9 cellular contexts compared by ENCODE assay signal in genomic region chr3:124492824-124493223, GRCh38.
DNase-seq lines count a peak whose midpoint lies in the region; ATAC-seq and TF ChIP-seq lines count a peak whose summit lies in the region.
"Had no signal": no experiment of that assay in that cellular context is flagged by ENCODE, and none has a peak within 500 bp of the region (broad histone marks: within the 10 kb centered on the region; RNA-seq: fewer than 3 reads in every experiment).

No MANE protein-coding gene starts in this region.

- BruUV-seq in OCI-LY7 (replicated peaks; lab: Mats Ljungman, UMichigan): no TSS peak

- H4K91ac ChIP-seq in H9 (ENCODE audit: insufficient read length, low read depth, low read length): no peak overlapping the region

- H3K9me3 Mint-ChIP-seq in H9: no peaks in the 10 kb centered on the region
- no peaks in the 10 kb centered on the region for H3K9me3 Mint-ChIP-seq in effector memory CD8-positive, alpha-beta T cell
- H3K9me3 Mint-ChIP-seq: stimulated activated naive CD8-positive, alpha-beta T cell treated with anti-CD3 and anti-CD28 coated beads, Interleukin-15, Interleukin-2, amounts not matched to agents 100 ng/mL and 50 ng/mL, for 24 hours had no signal

- no CpG with 5 or more reads among the region's 4 CpGs for WGBS in H9 (ENCODE audit: extremely low coverage, insufficient read length, low lambda C conversion rate)
- WGBS in psoas muscle, 3 donors: 92 to 97% (median 95%) methylated on average over 4 of the region's 4 CpGs

- H2AFZ ChIP-seq in H9 (ENCODE audit: low read length): no peak overlapping the region
- no peak overlapping the region for H2AFZ ChIP-seq in OCI-LY7 (ENCODE audit: low read length)
- no peak overlapping the region for H2AFZ ChIP-seq in fibroblast of lung (ENCODE audit: low read length)

- H4K20me1 ChIP-seq in H9 (ENCODE audit: control insufficient read depth, insufficient read depth, insufficient read length) (no peaks in the 10 kb centered on the region), OCI-LY7 (ENCODE audit: insufficient read depth, low read length) (no peaks in the 10 kb centered on the region), fibroblast of lung (ENCODE audit: control insufficient read depth, extremely low read depth, insufficient read depth, low read length) (no peaks in the 10 kb centered on the region)

- H4K8ac ChIP-seq in H9 (replicated peaks; ENCODE audit: insufficient read length, low read depth, low read length): no peak overlapping the region

- no peak overlapping the region for H3K9ac ChIP-seq in H9 (ENCODE audit: extremely low read depth, insufficient read length, low read length)
- no peak overlapping the region for H3K9ac ChIP-seq in fibroblast of lung (ENCODE audit: insufficient read depth, low read length)

- peak; percentile 54; the same call in 2 of the 3 replicates for TF ChIP-seq CTCF in H9 (conservative IDR thresholded peaks at IDR 0.05)
- TF ChIP-seq CTCF in OCI-LY7 (conservative IDR thresholded peaks at IDR 0.05; ENCODE audit: low read length): peak; percentile 65
- peak in 1 of 2 donors; percentile 23 for TF ChIP-seq CTCF in fibroblast of lung (conservative IDR thresholded peaks at IDR 0.05 in 1 of 2, IDR thresholded peaks at IDR 0.05 in 1 of 2; ENCODE audit: low read depth in 1 of 2, low read length in 2 of 2)
- peak; percentile 45 for TF ChIP-seq CTCF in psoas muscle (IDR thresholded peaks at IDR 0.05)

- H3K14ac ChIP-seq in H9 (ENCODE audit: insufficient read depth, low read length): no peak overlapping the region

- H3K4me3 Mint-ChIP-seq in H9: no peak overlapping the region
- no peak overlapping the region for H3K4me3 Mint-ChIP-seq in effector memory CD8-positive, alpha-beta T cell
- H3K4me3 Mint-ChIP-seq: stimulated activated naive CD8-positive, alpha-beta T cell treated with anti-CD3 and anti-CD28 coated beads, Interleukin-15, Interleukin-2, amounts not matched to agents 100 ng/mL and 50 ng/mL, for 24 hours had no signal

- CTCF ChIA-PET in OCI-LY7 (lab: Charles Lee; ENCODE audit: unreplicated experiment): no interaction called here

- no peak overlapping the region for H3K23ac ChIP-seq in H9 (ENCODE audit: insufficient read length, low read depth, low read length)

- no peak overlapping the region for H2BK12ac ChIP-seq in H9 (ENCODE audit: insufficient read length, low read depth, low read length)

- peaks cover 11 to 27% of the 10 kb centered on the region in 2 experiments for H3K4me1 Mint-ChIP-seq in H9
- H3K4me1 Mint-ChIP-seq in effector memory CD8-positive, alpha-beta T cell (ENCODE audit: low read depth in 2 of 2): peaks cover 0 to 2% of the 10 kb centered on the region in 2 donors

- no peaks in the 10 kb centered on the region for H3K23me2 ChIP-seq in H9 (ENCODE audit: insufficient read length, low read depth, low read length, poor library complexity, severe bottlenecking)

- no peaks in the 10 kb centered on the region for H3K79me1 ChIP-seq in H9 (ENCODE audit: insufficient read depth, low read depth, low read length, poor library complexity, severe bottlenecking)

- H3K27me3 ChIP-seq in H9 (ENCODE audit: insufficient read depth, low read length) (no peaks in the 10 kb centered on the region), fibroblast of lung (ENCODE audit: control insufficient read depth, insufficient read depth, low read length) (peaks cover 3% of the 10 kb centered on the region), psoas muscle (ENCODE audit: insufficient read depth in 3 of 3, low read length in 2 of 3) (no peaks in the 10 kb centered on the region)

- no peaks in the 10 kb centered on the region for H3K79me2 ChIP-seq in H9 (ENCODE audit: insufficient read depth, low read length)
- no peaks in the 10 kb centered on the region for H3K79me2 ChIP-seq in OCI-LY7 (ENCODE audit: insufficient read depth, low read depth, low read length)
- no peaks in the 10 kb centered on the region for H3K79me2 ChIP-seq in fibroblast of lung (ENCODE audit: control insufficient read depth, insufficient read depth, low read length)

- no peaks in the 10 kb centered on the region; the same call in 1 of the 2 replicates for H3K4me1 ChIP-seq in H9 (ENCODE audit: insufficient read depth, low read length)
- peaks cover 7% of the 10 kb centered on the region for H3K4me1 ChIP-seq in OCI-LY7 (ENCODE audit: insufficient read depth, low read length, poor library complexity, severe bottlenecking)
- H3K4me1 ChIP-seq in fibroblast of lung (ENCODE audit: control insufficient read depth, extremely low read depth, insufficient read depth, low read length): no peaks in the 10 kb centered on the region
- H3K4me1 ChIP-seq in psoas muscle: no peaks in the 10 kb centered on the region

- no peak overlapping the region for H2BK5ac ChIP-seq in H9 (ENCODE audit: insufficient read length, low read length)

- POLR2A ChIA-PET in OCI-LY7 (lab: Charles Lee): no interaction called here

- intact Hi-C loops in OCI-LY7 (cut with micrococcal nuclease; ENCODE audit: unreplicated experiment) (no loop called here), psoas muscle (cut with DNase I) (loop anchor here (2.0 to 5.0 kb wide), 2 partner anchors 64 to 68 kb away; no protein-coding TSS in a partner anchor)

- no peaks in the 10 kb centered on the region for H3K27me3 Mint-ChIP-seq in H9 (ENCODE audit: low read depth)
- peaks cover 14 to 47% of the 10 kb centered on the region in 2 donors for H3K27me3 Mint-ChIP-seq in effector memory CD8-positive, alpha-beta T cell

- H2BK15ac ChIP-seq in H9 (ENCODE audit: low read depth, low read length): no peak overlapping the region

- no peak overlapping the region for H3T11ph ChIP-seq in H9 (ENCODE audit: low read length)

- H2BK120ac ChIP-seq in H9 (ENCODE audit: low read depth, low read length, poor library complexity, severe bottlenecking): no peak overlapping the region

- H3K36me3 Mint-ChIP-seq in H9 (ENCODE audit: insufficient read depth in 1 of 3, low read depth in 3 of 3): no peaks in the 10 kb centered on the region; a peak in 2 of 7 replicates
- no peaks in the 10 kb centered on the region for H3K36me3 Mint-ChIP-seq in effector memory CD8-positive, alpha-beta T cell (ENCODE audit: insufficient read depth)

- peak; percentile 88 for DNase-seq in COLO829 (ENCODE audit: low spot score)
- peak; percentile 75 for DNase-seq in H9
- DNase-seq in OCI-LY7 (ENCODE audit: low spot score): peak; percentile 4
- peak; percentile 14 to 58 for DNase-seq in fibroblast of lung (ENCODE audit: low read depth in 2 of 2)
- DNase-seq in psoas muscle: no peak
- DNase-seq in effector memory CD8-positive, alpha-beta T cell: no peak
- DNase-seq in NCI-H2081 treated with DMSO at 0.1 percent for 48 hours (lab: John Stamatoyannopoulos, UW): no peak

- no peak overlapping the region for H3K4me2 ChIP-seq in H9 (ENCODE audit: insufficient read depth, insufficient read length, low read length)
- no peak overlapping the region for H3K4me2 ChIP-seq in OCI-LY7 (ENCODE audit: low read length)
- H3K4me2 ChIP-seq in fibroblast of lung (ENCODE audit: extremely low read depth, insufficient read depth, low read length): no peak overlapping the region

- H3K9me3 ChIP-seq in H9 (ENCODE audit: control insufficient read depth, low read depth, low read length) (no peaks in the 10 kb centered on the region), OCI-LY7 (ENCODE audit: low read length) (no peaks in the 10 kb centered on the region), fibroblast of lung (ENCODE audit: control insufficient read depth, insufficient read depth, low read depth, low read length) (no peaks in the 10 kb centered on the region), psoas muscle (no peaks in the 10 kb centered on the region)

- no peak overlapping the region for H3K18ac ChIP-seq in H9 (ENCODE audit: insufficient read length, low read depth, low read length)

- H3K4ac ChIP-seq in H9 (ENCODE audit: low read depth, low read length): no peak overlapping the region

- no peak overlapping the region; a peak in 2 of 7 replicates for H3K27ac Mint-ChIP-seq in H9
- no peak overlapping the region for H3K27ac Mint-ChIP-seq in effector memory CD8-positive, alpha-beta T cell
- H3K27ac Mint-ChIP-seq: stimulated activated naive CD8-positive, alpha-beta T cell treated with anti-CD3 and anti-CD28 coated beads, Interleukin-15, Interleukin-2, amounts not matched to agents 100 ng/mL and 50 ng/mL, for 24 hours had no signal

- no peak overlapping the region for H3K56ac ChIP-seq in H9 (ENCODE audit: insufficient read length, low read depth, low read length)

- H3K4me3 ChIP-seq in OCI-LY7 (ENCODE audit: low read depth, low read length, poor library complexity, severe bottlenecking) (no peak overlapping the region), fibroblast of lung (replicated peaks in 1 of 4; ENCODE audit: control extremely low read depth in 1 of 4, insufficient read depth in 1 of 4, low read depth in 3 of 4, low read length in 4 of 4) (no peak overlapping the region), psoas muscle (no peak overlapping the region)

- H3K36me3 ChIP-seq in OCI-LY7 (ENCODE audit: insufficient read depth, low read length) (no peaks in the 10 kb centered on the region), fibroblast of lung (ENCODE audit: control insufficient read depth, insufficient read depth, low read length) (no peaks in the 10 kb centered on the region), psoas muscle (ENCODE audit: insufficient read depth in 1 of 2, low read depth in 1 of 2) (peaks cover 0 to 4% of the 10 kb centered on the region in 2 donors)

- no peak overlapping the region for H2AK5ac ChIP-seq in H9 (ENCODE audit: insufficient read length, low read length)

- no peaks in the 10 kb centered on the region for H3K9me2 ChIP-seq in OCI-LY7 (ENCODE audit: insufficient read depth, low read length)

- H3K27ac ChIP-seq in H9 (ENCODE audit: insufficient read length, low read depth, low read length): no peak overlapping the region
- no peak overlapping the region for H3K27ac ChIP-seq in OCI-LY7 (ENCODE audit: low read depth, low read length, poor library complexity, severe bottlenecking)
- H3K27ac ChIP-seq in fibroblast of lung (ENCODE audit: insufficient read depth, low read length): no peak overlapping the region
- H3K27ac ChIP-seq in psoas muscle: no peak overlapping the region

- ATAC-seq in psoas muscle (peak; percentile 70 to 87 (median 84)), GM19452 (IDR thresholded peaks at IDR 0.05; ENCODE audit: unreplicated experiment) (no peak)
- no peak for ATAC-seq in effector memory CD8-positive, alpha-beta T cell (replicated peaks)

- H4K5ac ChIP-seq in H9 (ENCODE audit: insufficient read length, low read depth, low read length): no peak overlapping the region

- H2BK20ac ChIP-seq in H9 (ENCODE audit: low read depth, low read length, poor library complexity, severe bottlenecking): no peak overlapping the region

Comparison
In these comparisons a context has a peak if more than half of its experiments do, and no peak if none do; other contexts are left out.
1. DNase-seq: peak in COLO829 (single experiment), H9 (single experiment), OCI-LY7 (single experiment) and fibroblast of lung (2 of 2); none in psoas muscle (0 of 2), effector memory CD8-positive, alpha-beta T cell (0 of 3) and NCI-H2081 treated with DMSO at 0.1 percent for 48 hours (single experiment).
2. ATAC-seq: peak in psoas muscle (4 of 4); none in effector memory CD8-positive, alpha-beta T cell (single experiment) and GM19452 (single experiment).